In genomic region chr12:20099395-20099976, GRCh38 we compare ENCODE assay signal across 2 cellular contexts.
TF ChIP-seq lines count a peak whose summit lies in the region.

No MANE protein-coding gene starts in this region.

TF ChIP-seq in IMR-90, 13 proteins besides CTCF, POLR2A, EP300 and RAD21:
- TF ChIP-seq CHD1 (IDR thresholded peaks at IDR 0.05; ENCODE audit: low read depth, low read length) (no peak), RCOR1 (IDR thresholded peaks at IDR 0.05; ENCODE audit: insufficient replicate concordance, low read length) (no peak), SMC3 (IDR thresholded peaks at IDR 0.05; ENCODE audit: low read depth, low read length) (no peak), CEBPB (IDR thresholded peaks at IDR 0.05; ENCODE audit: low read depth, low read length) (no peak), MXI1 (IDR thresholded peaks at IDR 0.05; ENCODE audit: borderline replicate concordance, low read depth, low read length) (no peak)
TF ChIP-seq in IMR-90: peak in this region for 0.

TF ChIP-seq in H1, 55 proteins besides CTCF, POLR2A, EP300 and RAD21:
- TF ChIP-seq JUN (IDR thresholded peaks at IDR 0.05; ENCODE audit: low read depth, low read length) = no peak
- no peak for TF ChIP-seq YY1 (IDR thresholded peaks at IDR 0.05; ENCODE audit: low read depth, low read length)
- TF ChIP-seq CHD7 (IDR thresholded peaks at IDR 0.05; ENCODE audit: insufficient replicate concordance, low read length) = no peak
- TF ChIP-seq CEBPB (IDR thresholded peaks at IDR 0.05; ENCODE audit: low read depth, low read length) = no peak
- TF ChIP-seq NANOG (IDR thresholded peaks at IDR 0.05; ENCODE audit: insufficient read depth, low read depth, low read length, poor library complexity, severe bottlenecking) = no peak
- no peak for TF ChIP-seq BCL11A (IDR thresholded peaks at IDR 0.05; ENCODE audit: low read depth in 2 of 2, low read length in 2 of 2)
- TF ChIP-seq NRF1 (IDR thresholded peaks at IDR 0.05; ENCODE audit: low read depth, low read length) = no peak
- no peak for TF ChIP-seq POU5F1 (IDR thresholded peaks at IDR 0.05; ENCODE audit: low read depth, low read length)
